8 cellular contexts compared by ENCODE assay signal in the genomic region with DNA sequence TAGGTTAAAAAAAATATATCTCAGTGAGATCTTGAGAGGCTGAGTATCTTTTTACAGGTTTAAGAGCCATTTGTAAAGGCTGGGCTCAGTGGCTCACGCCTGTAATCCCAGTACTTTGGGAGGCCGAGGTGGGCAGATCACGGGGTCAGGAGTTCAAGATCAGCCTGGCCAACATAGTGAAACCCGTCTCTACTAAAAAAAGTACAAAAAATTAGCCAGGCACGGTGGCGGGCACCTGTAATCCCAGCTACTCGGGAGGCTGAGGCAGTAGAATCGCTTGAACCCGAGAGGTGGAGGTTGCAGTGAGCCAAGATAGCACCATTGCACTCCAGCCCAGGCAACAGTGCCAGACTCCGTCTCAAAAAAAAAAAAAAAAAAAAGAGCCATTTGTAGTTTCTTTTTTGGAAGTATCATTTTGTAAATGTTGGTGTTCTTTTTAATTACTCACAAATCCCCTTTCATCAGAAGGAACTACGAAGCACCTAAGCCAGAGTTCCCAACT. TPM values are rescaled to one million over a fixed set of nuclear protein-coding genes. Genes with fewer than 3 reads are reported as not detected.
DNase-seq lines count a peak whose midpoint lies in the region; ATAC-seq, FAIRE-seq and TF ChIP-seq lines count a peak whose summit lies in the region.
"Not testable (repeated sequence)": the region's sequence is repeated elsewhere in the genome, so short reads cannot be mapped to it uniquely, and the experiment has no call there.

No MANE protein-coding gene starts in this region.

- CTCF ChIA-PET in Caco-2 (lab: Charles Lee) (interaction anchor here (0.5 kb wide), 1 partner anchor 101 kb away, joined by 3 read pairs; no protein-coding TSS in a partner anchor), T-cell (lab: Charles Lee) (interaction anchor here (0.5 to 1.7 kb wide), 6 partner anchors 10 to 292 kb away, joined by 3 to 7 read pairs (median 4); no protein-coding TSS in a partner anchor)
- CTCF ChIA-PET in HepG2 (lab: Yijun Ruan, JAX; ENCODE audit: low intra/inter-chr PET ratio, low total read pairs): not testable (repeated sequence)

- not testable (repeated sequence) for TF ChIP-seq EP300 in HepG2 (IDR thresholded peaks at IDR 0.05; ENCODE audit: low read depth in 2 of 2, low read length in 2 of 2); HepG2 (CRISPR knock-in tag; IDR thresholded peaks at IDR 0.05; ENCODE audit: borderline replicate concordance)

- not testable (repeated sequence) for H3K9me3 Mint-ChIP-seq in Caco-2 (ENCODE audit: unreplicated experiment); T-cell; activated naive CD8-positive, alpha-beta T cell treated with anti-CD3 and anti-CD28 coated beads for 36 hours; effector memory CD8-positive, alpha-beta T cell

- H3K27me3 Mint-ChIP-seq in Caco-2 (ENCODE audit: insufficient read depth, unreplicated experiment); T-cell; activated naive CD8-positive, alpha-beta T cell treated with anti-CD3 and anti-CD28 coated beads for 36 hours; effector memory CD8-positive, alpha-beta T cell: not testable (repeated sequence)

- ATAC-seq in HG03025 (IDR thresholded peaks at IDR 0.05; ENCODE audit: low FRiP score, unreplicated experiment) (peak; percentile 5), T-cell (replicated peaks in 1 of 4) (peak in 1 of 4 experiments; percentile 21)
- peak; percentile 33 for ATAC-seq in effector memory CD8-positive, alpha-beta T cell (replicated peaks)
- not testable (repeated sequence) for ATAC-seq in HepG2

- not testable (repeated sequence) for H3K4me3 ChIP-seq in Caco-2 (ENCODE audit: low read depth, low read length); prostate gland; thyroid gland (replicated peaks in 1 of 3)
- peak overlapping the region in 2 of 3 experiments; percentile 66 to 71; a peak in 1 of 6 replicates for H3K4me3 ChIP-seq in HepG2 (replicated peaks in 1 of 3; ENCODE audit: insufficient read depth in 1 of 3, low read depth in 2 of 3, low read length in 3 of 3)

- not testable (repeated sequence) for H3K9me3 ChIP-seq in Caco-2; HepG2 (ENCODE audit: low read length); prostate gland; thyroid gland

- not testable (repeated sequence) for FAIRE-seq in HepG2 (lab: Jason Lieb, UNC)

- not testable (repeated sequence) for H2AFZ ChIP-seq in HepG2 (ENCODE audit: low read length)

- H3K79me2 ChIP-seq in HepG2 (ENCODE audit: insufficient read depth, low read length): peaks cover 75% of the 10 kb centered on the region

- H3K9ac ChIP-seq in HepG2 (ENCODE audit: insufficient read depth, low read depth, low read length): peak overlapping the region; percentile 80; the same call in 1 of the 2 replicates

- BruUV-seq in Caco-2 (replicated peaks; lab: Mats Ljungman, UMichigan); HepG2 (replicated peaks; lab: Mats Ljungman, UMichigan): not testable (repeated sequence)

- 93% methylated on average over 11 of the region's 11 CpGs for WGBS in HepG2 (ENCODE audit: low lambda C conversion rate)
- WGBS in prostate gland: 75% methylated on average over 11 of the region's 11 CpGs
- WGBS in thyroid gland, 2 donors: 74 to 80% methylated on average over 11 of the region's 11 CpGs

- not testable (repeated sequence) for TF ChIP-seq POLR2A in HepG2 (IDR thresholded peaks at IDR 0.05; ENCODE audit: insufficient read depth in 1 of 2, low read depth in 2 of 2, low read length in 2 of 2); prostate gland (IDR thresholded peaks at IDR 0.05); thyroid gland (IDR thresholded peaks at IDR 0.05)

- H3K4me3 Mint-ChIP-seq in Caco-2 (ENCODE audit: unreplicated experiment); activated naive CD8-positive, alpha-beta T cell treated with anti-CD3 and anti-CD28 coated beads for 36 hours: not testable (repeated sequence)
- peak overlapping the region; percentile 78 to 83 (median 79) for H3K4me3 Mint-ChIP-seq in T-cell
- H3K4me3 Mint-ChIP-seq in effector memory CD8-positive, alpha-beta T cell: peak overlapping the region; percentile 77 to 86

- H3K36me3 ChIP-seq in Caco-2 (ENCODE audit: control insufficient read depth, insufficient read depth, low read length); prostate gland; thyroid gland: not testable (repeated sequence)
- H3K36me3 ChIP-seq in HepG2 (replicated peaks in 1 of 2; ENCODE audit: control insufficient read depth in 1 of 2, insufficient read depth in 2 of 2, low read length in 2 of 2): peaks cover 2 to 26% of the 10 kb centered on the region in 2 experiments

- TF ChIP-seq CTCF in Caco-2 (IDR thresholded peaks at IDR 0.05; ENCODE audit: insufficient read depth in 1 of 2, low read depth in 1 of 2, low read length in 1 of 2, severe bottlenecking in 1 of 2, unreplicated experiment in 1 of 2); HepG2 (CRISPR knock-in tag; IDR thresholded peaks at IDR 0.05); prostate gland (IDR thresholded peaks at IDR 0.05); thyroid gland (IDR thresholded peaks at IDR 0.05): not testable (repeated sequence)

- H3K36me3 Mint-ChIP-seq in Caco-2 (ENCODE audit: insufficient read depth, unreplicated experiment) (peaks cover 26% of the 10 kb centered on the region), T-cell (peaks cover 15% of the 10 kb centered on the region)
- H3K36me3 Mint-ChIP-seq in activated naive CD8-positive, alpha-beta T cell treated with anti-CD3 and anti-CD28 coated beads for 36 hours: peaks cover 13% of the 10 kb centered on the region
- H3K36me3 Mint-ChIP-seq in effector memory CD8-positive, alpha-beta T cell (ENCODE audit: insufficient read depth): peaks cover 15% of the 10 kb centered on the region

- in situ Hi-C loops in HepG2 (cut with HindIII; ENCODE audit: extremely low pct_ligation_motif_present, low pct_unique_long_range_greater_than_20kb): not testable (repeated sequence)

- H3K27me3 ChIP-seq in Caco-2 (replicated peaks; ENCODE audit: control insufficient read depth, insufficient read depth, low read length); HepG2 (ENCODE audit: control insufficient read depth in 1 of 2, insufficient read depth in 2 of 2, low read length in 2 of 2); prostate gland (replicated peaks; ENCODE audit: insufficient read depth); thyroid gland: not testable (repeated sequence)

- H3K27ac ChIP-seq in HepG2 (ENCODE audit: extremely low read length, insufficient read depth, low read length) (peak overlapping the region; percentile 91), prostate gland (peak overlapping the region; percentile 80 to 86), thyroid gland (peak overlapping the region; percentile 90 to 97 (median 92))

- POLR2A ChIA-PET in Caco-2 (lab: Charles Lee): not testable (repeated sequence)
- POLR2A ChIA-PET in T-cell (lab: Charles Lee): interaction anchor here in 1 of 2 donors (1.1 kb wide), 1 partner anchor 40 kb away, joined by 4 read pairs; the partner anchor contains the start of gene ILRUN
- POLR2A ChIA-PET in HepG2 (lab: Yijun Ruan, JAX): interaction anchor here (1.8 to 3.0 kb wide), 4 partner anchors 10 to 136 kb away, joined by 13 to 44 read pairs (median 20); partner anchors contain the start of genes BLTP3A and ILRUN

- DNase-seq in Caco-2; activated naive CD8-positive, alpha-beta T cell treated with anti-CD3 and anti-CD28 coated beads for 36 hours; effector memory CD8-positive, alpha-beta T cell; HepG2 (ENCODE audit: low spot score); prostate gland (ENCODE audit: low spot score); thyroid gland: not testable (repeated sequence)
- DNase-seq in T-cell: peak in 1 of 34 experiments; percentile 5

- H3K27ac Mint-ChIP-seq in Caco-2 (ENCODE audit: unreplicated experiment) (peak overlapping the region; percentile 91), T-cell (peak overlapping the region; percentile 95 to 98)
- peak overlapping the region; percentile 79 for H3K27ac Mint-ChIP-seq in activated naive CD8-positive, alpha-beta T cell treated with anti-CD3 and anti-CD28 coated beads for 36 hours
- peak overlapping the region; percentile 89 to 94 for H3K27ac Mint-ChIP-seq in effector memory CD8-positive, alpha-beta T cell

- H3K4me1 Mint-ChIP-seq in Caco-2 (ENCODE audit: low read depth, unreplicated experiment) (peaks cover 26% of the 10 kb centered on the region), T-cell (peaks cover 48 to 64% (median 59%) of the 10 kb centered on the region in 3 donors)
- peaks cover 46% of the 10 kb centered on the region for H3K4me1 Mint-ChIP-seq in activated naive CD8-positive, alpha-beta T cell treated with anti-CD3 and anti-CD28 coated beads for 36 hours
- H3K4me1 Mint-ChIP-seq in effector memory CD8-positive, alpha-beta T cell (ENCODE audit: low read depth in 2 of 2): peaks cover 26 to 46% of the 10 kb centered on the region in 2 donors

- not testable (repeated sequence) for H4K20me1 ChIP-seq in HepG2 (ENCODE audit: insufficient read depth, low read length)

- not testable (repeated sequence) for TF ChIP-seq RAD21 in HepG2 (CRISPR knock-in tag; IDR thresholded peaks at IDR 0.05)

- intact Hi-C loops in Caco-2 (cut with micrococcal nuclease; ENCODE audit: unreplicated experiment): not testable (repeated sequence)
- intact Hi-C loops in HepG2 (cut with micrococcal nuclease; ENCODE audit: unreplicated experiment) (loop anchor here (1.0 to 5.0 kb wide), 3 partner anchors 41 to 136 kb away; partner anchors contain the start of genes BLTP3A, ILRUN and SNRPC), prostate gland (cut with DNase I) (loop anchor here (5.0 kb wide), 1 partner anchor 41 kb away; the partner anchor contains the start of gene ILRUN), thyroid gland (cut with DNase I) (loop anchor here (5.0 kb wide), 1 partner anchor 41 kb away; the partner anchor contains the start of gene ILRUN)

- H3K4me2 ChIP-seq in HepG2 (ENCODE audit: low read depth, low read length): peak overlapping the region; percentile 85

- H3K4me1 ChIP-seq in Caco-2 (peaks cover 41% of the 10 kb centered on the region), HepG2 (ENCODE audit: insufficient read depth, low read length) (peaks cover 64% of the 10 kb centered on the region), prostate gland (replicated peaks) (peaks cover 18% of the 10 kb centered on the region), thyroid gland (peaks cover 43 to 51% of the 10 kb centered on the region in 2 donors)

RNA-seq across cellular contexts. Expression of gene ILRUN, which starts 40.6 kb away (rescaled TPM):
- total RNA-seq in Caco-2 (2022): 92.1 and 95.9 TPM in 2 replicates
- 10 to 100 TPM; 61.0 to 76.6 (median 65.1) TPM for total RNA-seq in T-cell
- total RNA-seq in activated naive CD8-positive, alpha-beta T cell treated with anti-CD3 and anti-CD28 coated beads for 36 hours: 10 to 100 TPM; 45.7 to 46.1 TPM
- total RNA-seq in HepG2 (2016; rRNA removed; fragmentation: Illumina TruSeq; extraction: Trizol): 66.6 and 90.8 TPM in 2 replicates
- 20.3 and 22.0 TPM in 2 replicates for total RNA-seq in HepG2 (2016; cell fraction: cytosol; rRNA removed; fragmentation: Illumina TruSeq; extraction: Trizol; ENCODE audit: low read depth)
- 66.5 and 79.2 TPM in 2 replicates for total RNA-seq in HepG2 (2016; cell fraction: insoluble cytoplasmic fraction; rRNA removed; fragmentation: Illumina TruSeq; extraction: Trizol)
- 93.9 and 107 TPM in 2 replicates for total RNA-seq in HepG2 (2016; cell fraction: membrane; rRNA removed; fragmentation: Illumina TruSeq; extraction: Trizol)
- total RNA-seq in HepG2 (2016; cell fraction: nucleus; rRNA removed; fragmentation: Illumina TruSeq; extraction: Trizol): 37.4 and 39.5 TPM in 2 replicates
- 45.5 and 50.6 TPM in 2 replicates for polyA plus RNA-seq in HepG2 (2011; rRNA removed)
- polyA plus RNA-seq in HepG2 (2011; cell fraction: cytosol; rRNA removed): 39.2 and 46.8 TPM in 2 replicates
- polyA plus RNA-seq in HepG2 (2011; cell fraction: nucleus; rRNA removed): 18.1 and 22.0 TPM in 2 replicates
- polyA plus RNA-seq in HepG2 (2012): 76.7 and 76.9 TPM in 2 replicates
- polyA plus RNA-seq in HepG2 (2016; cell fraction: cytosol; fragmentation: Illumina TruSeq; extraction: Trizol; ENCODE audit: low read depth): 23.8 and 24.6 TPM in 2 replicates
- polyA plus RNA-seq in HepG2 (2016; cell fraction: insoluble cytoplasmic fraction; fragmentation: Illumina TruSeq; extraction: Trizol; ENCODE audit: low read depth): 79.1 and 86.9 TPM in 2 replicates
- polyA plus RNA-seq in HepG2 (2016; cell fraction: membrane; fragmentation: Illumina TruSeq; extraction: Trizol; ENCODE audit: low read depth): 82.0 and 93.2 TPM in 2 replicates
- polyA plus RNA-seq in HepG2 (2016; cell fraction: nucleus; fragmentation: Illumina TruSeq; extraction: Trizol; ENCODE audit: insufficient read depth, low read depth): 42.3 and 46.6 TPM in 2 replicates
- 122 and 124 TPM in 2 replicates for polyA minus RNA-seq in HepG2 (2011; rRNA and poly(A)+ RNA removed; ENCODE audit: low replicate concordance)
- 45.1 and 48.4 TPM in 2 replicates for polyA minus RNA-seq in HepG2 (2011; cell fraction: cytosol; rRNA and poly(A)+ RNA removed)
- polyA minus RNA-seq in HepG2 (2011; cell fraction: nucleus; rRNA and poly(A)+ RNA removed): 27.2 and 30.5 TPM in 2 replicates
- 10 to 100 TPM; 57.4 to 93.6 TPM for total RNA-seq in prostate gland
- total RNA-seq in thyroid gland: 100 to 1,000 TPM in 1 of 4 donors, 10 to 100 TPM in 3; 76.5 to 107 (median 89.0) TPM
